16 cellular contexts compared by ENCODE assay signal in the genomic region with DNA sequence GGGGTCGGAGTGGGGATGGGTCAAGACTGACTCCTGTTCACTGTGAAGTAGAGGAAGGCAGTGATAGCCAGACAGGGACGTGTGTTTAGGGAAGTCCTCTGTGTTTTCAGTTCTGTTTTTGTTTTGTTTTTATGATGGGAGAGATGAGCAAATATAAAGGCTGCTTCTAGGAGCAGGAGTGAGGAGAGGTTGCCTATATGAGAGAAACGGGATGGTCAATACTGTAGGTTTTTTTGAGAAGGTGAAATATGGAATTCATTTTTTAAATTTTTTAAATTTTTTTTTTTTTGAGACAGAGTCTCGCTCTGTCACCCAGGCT. TPM values are rescaled to one million over a fixed set of nuclear protein-coding genes. Genes with fewer than 3 reads are reported as not detected.
A peak's percentile ranks its signal among the peaks of the same experiment; 100 is the strongest.
DNase-seq lines count a peak whose midpoint lies in the region; ATAC-seq and TF ChIP-seq lines count a peak whose summit lies in the region.
"Had no signal": no experiment of that assay in that cellular context is flagged by ENCODE, and none has a peak within 500 bp of the region (broad histone marks: within the 10 kb centered on the region; RNA-seq: fewer than 3 reads in every experiment).

No MANE protein-coding gene starts in this region.

- no peaks in the 10 kb centered on the region for H3F3A ChIP-seq in OCI-LY1 (ENCODE audit: insufficient read depth, low read length)

- no peaks in the 10 kb centered on the region for H3K9me3 Mint-ChIP-seq in osteocyte (ENCODE audit: unreplicated experiment)
- H3K9me3 Mint-ChIP-seq: activated CD8-positive, alpha-beta T cell treated with anti-CD3 and anti-CD28 coated beads for 36 hours; activated naive CD8-positive, alpha-beta T cell treated with anti-CD3 and anti-CD28 coated beads, Interleukin-2, amount 10 ng/mL, durations not matched to agents 7 days and 5 days; activated T-helper 1 cell treated with anti-CD3 and anti-CD28 coated beads, Interleukin-12 subunit alpha, Interleukin-12 subunit beta, Interleukin-2, Interleukin-4 antibody, amounts not matched to agents 30 ng/mL and 10 ng/mL and 1 ng/mL, durations not matched to agents 14 hours and 24 hours and 36 hours; CD8-positive, alpha-beta memory T cell; WTC11 had no signal

- dilution Hi-C loops in mammary epithelial cell (cut with HindIII; ENCODE audit: low sequenced_read_pairs): no loop called here

- intact Hi-C loops in mammary epithelial cell (cut with micrococcal nuclease) (loop anchor here (5.0 kb wide), 1 partner anchor 313 kb away; no protein-coding TSS in a partner anchor), breast epithelium (cut with DNase I; ENCODE audit: low total_unique reads) (no loop called here), tibial artery (cut with DNase I; ENCODE audit: low total_unique reads) (no loop called here)

- DNase-seq in mammary epithelial cell (no peak), breast epithelium (ENCODE audit: low spot score in 2 of 2) (no peak), globus pallidus (ENCODE audit: low spot score) (peak; percentile 20), tibial artery (no peak), osteocyte (ENCODE audit: extremely low spot score, unreplicated experiment) (no peak)

- no TSS peak for BruUV-seq in mammary epithelial cell (replicated peaks; lab: Mats Ljungman, UMichigan)

- in situ Hi-C loops in mammary epithelial cell (cut with MboI; ENCODE audit: low sequenced_read_pairs in 2 of 2): no loop called here

- H4K20me1 ChIP-seq in mammary epithelial cell (ENCODE audit: insufficient read depth, low read length): no peaks in the 10 kb centered on the region
- H4K20me1 ChIP-seq in OCI-LY1 (ENCODE audit: insufficient read depth, low read length): no peaks in the 10 kb centered on the region

- H3K4me1 ChIP-seq in mammary epithelial cell (ENCODE audit: insufficient read depth, low read length) (peaks cover 21% of the 10 kb centered on the region), breast epithelium (peaks cover 0 to 3% of the 10 kb centered on the region in 2 donors), OCI-LY1 (ENCODE audit: insufficient read depth, low read length, severe bottlenecking) (peaks cover 70% of the 10 kb centered on the region), tibial artery (peaks cover 0 to 27% (median 15%) of the 10 kb centered on the region in 4 donors)

- H3K9me3 ChIP-seq in mammary epithelial cell (replicated peaks; ENCODE audit: insufficient read depth, low read length): no peaks in the 10 kb centered on the region
- H3K9me3 ChIP-seq in breast epithelium: no peaks in the 10 kb centered on the region
- no peaks in the 10 kb centered on the region for H3K9me3 ChIP-seq in OCI-LY1 (ENCODE audit: low read length)
- no peaks in the 10 kb centered on the region for H3K9me3 ChIP-seq in tibial artery
- H3K9me3 ChIP-seq: upper lobe of left lung had no signal

- no peak overlapping the region for H3K4me2 ChIP-seq in mammary epithelial cell (ENCODE audit: insufficient read depth, low read depth, low read length)
- H3K4me2 ChIP-seq in OCI-LY1 (ENCODE audit: low read length): peak overlapping the region; percentile 36

- ATAC-seq in GM18505 (IDR thresholded peaks at IDR 0.05; ENCODE audit: unreplicated experiment) (no peak), GM18861 (IDR thresholded peaks at IDR 0.05; ENCODE audit: unreplicated experiment) (no peak)

- TF ChIP-seq POLR2A in breast epithelium (IDR thresholded peaks at IDR 0.05): no peak
- no peak for TF ChIP-seq POLR2A in GM18505 (IDR thresholded peaks at IDR 0.05; ENCODE audit: borderline replicate concordance, extremely low read depth, insufficient read depth, insufficient read length)

- H3K27ac Mint-ChIP-seq in osteocyte (ENCODE audit: unreplicated experiment): no peak overlapping the region
- H3K27ac Mint-ChIP-seq: activated CD8-positive, alpha-beta T cell treated with anti-CD3 and anti-CD28 coated beads for 36 hours; activated naive CD8-positive, alpha-beta T cell treated with anti-CD3 and anti-CD28 coated beads, Interleukin-2, amount 10 ng/mL, durations not matched to agents 7 days and 5 days; activated T-helper 1 cell treated with anti-CD3 and anti-CD28 coated beads, Interleukin-12 subunit alpha, Interleukin-12 subunit beta, Interleukin-2, Interleukin-4 antibody, amounts not matched to agents 30 ng/mL and 10 ng/mL and 1 ng/mL, durations not matched to agents 14 hours and 24 hours and 36 hours; WTC11 had no signal

- H3K4me1 Mint-ChIP-seq in osteocyte (ENCODE audit: unreplicated experiment): peaks cover 15% of the 10 kb centered on the region

- H3K9me2 ChIP-seq in OCI-LY1 (ENCODE audit: low read depth, low read length): no peaks in the 10 kb centered on the region

- CTCF ChIA-PET in mammary epithelial cell (lab: Charles Lee; ENCODE audit: low non-redundant PET): no interaction called here

- no peak overlapping the region for H3K9ac ChIP-seq in mammary epithelial cell (ENCODE audit: insufficient read depth, low read length)
- peak overlapping the region; percentile 19; the same call in 1 of the 2 replicates for H3K9ac ChIP-seq in OCI-LY1 (ENCODE audit: low read length)

- no peaks in the 10 kb centered on the region for H3K36me3 Mint-ChIP-seq in osteocyte (ENCODE audit: unreplicated experiment)
- H3K36me3 Mint-ChIP-seq: activated naive CD8-positive, alpha-beta T cell treated with anti-CD3 and anti-CD28 coated beads, Interleukin-2, amount 10 ng/mL, durations not matched to agents 7 days and 5 days; WTC11 had no signal

- H3K79me2 ChIP-seq in mammary epithelial cell (ENCODE audit: insufficient read depth, low read length) (peaks cover 12% of the 10 kb centered on the region), OCI-LY1 (ENCODE audit: insufficient read depth, low read length) (no peaks in the 10 kb centered on the region)

- H3K4me3 Mint-ChIP-seq in osteocyte (ENCODE audit: unreplicated experiment): no peak overlapping the region
- H3K4me3 Mint-ChIP-seq: activated CD8-positive, alpha-beta T cell treated with anti-CD3 and anti-CD28 coated beads for 36 hours; activated naive CD8-positive, alpha-beta T cell treated with anti-CD3 and anti-CD28 coated beads, Interleukin-2, amount 10 ng/mL, durations not matched to agents 7 days and 5 days; activated T-helper 1 cell treated with anti-CD3 and anti-CD28 coated beads, Interleukin-12 subunit alpha, Interleukin-12 subunit beta, Interleukin-2, Interleukin-4 antibody, amounts not matched to agents 30 ng/mL and 10 ng/mL and 1 ng/mL, durations not matched to agents 14 hours and 24 hours and 36 hours; T-helper 17 cell; WTC11 had no signal

- H3K27me3 ChIP-seq in mammary epithelial cell (ENCODE audit: insufficient read depth, low read length) (no peaks in the 10 kb centered on the region), breast epithelium (no peaks in the 10 kb centered on the region), OCI-LY1 (ENCODE audit: insufficient read depth, low read length) (no peaks in the 10 kb centered on the region), tibial artery (no peaks in the 10 kb centered on the region)
- H3K27me3 ChIP-seq: upper lobe of left lung had no signal

- H3K4me3 ChIP-seq in mammary epithelial cell (replicated peaks in 1 of 3; ENCODE audit: insufficient read depth in 1 of 3, low read depth in 2 of 3, low read length in 3 of 3) (no peak overlapping the region), breast epithelium (no peak overlapping the region), OCI-LY1 (ENCODE audit: low read depth, low read length, poor library complexity, severe bottlenecking) (peak overlapping the region; percentile 14), tibial artery (no peak overlapping the region)
- H3K4me3 ChIP-seq: upper lobe of left lung had no signal

- TF ChIP-seq CTCF in mammary epithelial cell (conservative IDR thresholded peaks at IDR 0.05 in 1 of 2, IDR thresholded peaks at IDR 0.05 in 1 of 2; ENCODE audit: extremely low read depth in 1 of 2, insufficient read depth in 1 of 2, low read depth in 1 of 2, low read length in 2 of 2): no peak
- no peak for TF ChIP-seq CTCF in breast epithelium (IDR thresholded peaks at IDR 0.05)
- no peak for TF ChIP-seq CTCF in OCI-LY1 (IDR thresholded peaks at IDR 0.05; ENCODE audit: low read length)
- TF ChIP-seq CTCF in tibial artery (IDR thresholded peaks at IDR 0.05): no peak
- TF ChIP-seq CTCF in osteocyte (IDR thresholded peaks at IDR 0.05): no peak

- H2AFZ ChIP-seq in mammary epithelial cell (ENCODE audit: low read depth, low read length) (peak overlapping the region; percentile 44), OCI-LY1 (ENCODE audit: low read length) (no peak overlapping the region)

- H3K27me3 Mint-ChIP-seq in osteocyte (ENCODE audit: unreplicated experiment): no peaks in the 10 kb centered on the region
- H3K27me3 Mint-ChIP-seq: activated CD8-positive, alpha-beta T cell treated with anti-CD3 and anti-CD28 coated beads for 36 hours; activated naive CD8-positive, alpha-beta T cell treated with anti-CD3 and anti-CD28 coated beads, Interleukin-2, amount 10 ng/mL, durations not matched to agents 7 days and 5 days; CD8-positive, alpha-beta memory T cell; T-helper 17 cell had no signal

- 53% methylated on average over 4 of the region's 4 CpGs for WGBS in mammary epithelial cell (ENCODE audit: low coverage, missing lambda C conversion rate)

- H3K36me3 ChIP-seq in mammary epithelial cell (ENCODE audit: insufficient read depth, low read length) (no peaks in the 10 kb centered on the region), breast epithelium (no peaks in the 10 kb centered on the region), OCI-LY1 (ENCODE audit: insufficient read depth, low read length) (no peaks in the 10 kb centered on the region), tibial artery (no peaks in the 10 kb centered on the region)
- H3K36me3 ChIP-seq: upper lobe of left lung had no signal

- H3K27ac ChIP-seq in mammary epithelial cell (ENCODE audit: insufficient read depth, low read depth, low read length) (no peak overlapping the region), breast epithelium (no peak overlapping the region), OCI-LY1 (ENCODE audit: low read depth, low read length, poor library complexity, severe bottlenecking) (peak overlapping the region; percentile 94), tibial artery (peak overlapping the region; percentile 45 to 59)
- H3K27ac ChIP-seq: epithelial cell of prostate, upper lobe of left lung had no signal

RNA-seq across cellular contexts. Expression of gene RMC1, which starts 3.8 kb away (rescaled TPM):
- 10 to 100 TPM; 29.8 to 33.3 TPM for total RNA-seq in mammary epithelial cell
- 20.2 TPM for polyA plus RNA-seq in mammary epithelial cell
- 55.0 TPM for polyA minus RNA-seq in mammary epithelial cell
- total RNA-seq in breast epithelium: 10 to 100 TPM; 22.2 to 33.0 (median 23.9) TPM
- total RNA-seq in osteocyte: 24.9 and 25.5 TPM in 2 replicates

RNA-seq across cellular contexts. Expression of gene RIOK3, which starts 46.4 kb away (rescaled TPM):
- 100 to 1,000 TPM in 1 of 2 donors, 10 to 100 TPM in 1; 94.1 to 128 TPM for total RNA-seq in mammary epithelial cell
- 27.5 TPM for polyA plus RNA-seq in mammary epithelial cell
- polyA minus RNA-seq in mammary epithelial cell: 28.1 TPM
- 10 to 100 TPM; 61.6 to 80.8 (median 74.3) TPM for total RNA-seq in breast epithelium
- 54.7 and 55.7 TPM in 2 replicates for total RNA-seq in osteocyte

Comparison
In these comparisons a context has a peak if more than half of its experiments do, and no peak if none do; other contexts are left out.
1. H3K27ac ChIP-seq: peak in OCI-LY1 (single experiment) and tibial artery (2 of 2); none in mammary epithelial cell (single experiment) and breast epithelium (0 of 2).